ENCODE assay signal across 2 cellular contexts in the genomic region with DNA sequence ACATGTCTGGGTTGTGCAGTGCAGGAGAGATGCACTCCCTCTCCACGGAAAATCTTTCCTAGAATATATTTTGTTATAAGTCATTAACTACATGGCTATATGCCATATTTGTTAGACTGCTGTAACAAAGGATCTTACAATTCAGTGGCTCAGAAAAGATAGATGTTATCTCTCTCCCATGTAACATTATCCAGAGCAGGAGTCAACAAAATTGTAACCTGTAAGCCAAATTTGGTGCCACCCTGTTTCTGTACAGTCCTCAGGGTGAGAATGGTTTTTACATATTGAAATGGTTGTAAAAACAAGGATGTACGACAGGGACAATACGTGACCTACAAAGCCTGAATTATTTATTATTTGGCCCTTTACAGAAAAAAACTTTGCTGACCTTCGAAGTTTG.
TF ChIP-seq lines count a peak whose summit lies in the region.

No MANE protein-coding gene starts in this region.

TF ChIP-seq in SK-N-SH, 30 proteins besides CTCF, POLR2A, EP300 and RAD21 (continued from another document):
- TF ChIP-seq, protein P1, sequence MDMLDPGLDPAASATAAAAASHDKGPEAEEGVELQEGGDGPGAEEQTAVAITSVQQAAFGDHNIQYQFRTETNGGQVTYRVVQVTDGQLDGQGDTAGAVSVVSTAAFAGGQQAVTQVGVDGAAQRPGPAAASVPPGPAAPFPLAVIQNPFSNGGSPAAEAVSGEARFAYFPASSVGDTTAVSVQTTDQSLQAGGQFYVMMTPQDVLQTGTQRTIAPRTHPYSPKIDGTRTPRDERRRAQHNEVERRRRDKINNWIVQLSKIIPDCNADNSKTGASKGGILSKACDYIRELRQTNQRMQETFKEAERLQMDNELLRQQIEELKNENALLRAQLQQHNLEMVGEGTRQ (IDR thresholded peaks at IDR 0.05; ENCODE audit: borderline replicate concordance, low read depth, low read length), result no peak

TF ChIP-seq in SK-N-SH treated with all-trans-retinoic acid at 6 μM for 48 hours, 23 proteins besides CTCF, POLR2A, EP300 and RAD21 (continued from another document):
- TF ChIP-seq, protein P2, sequence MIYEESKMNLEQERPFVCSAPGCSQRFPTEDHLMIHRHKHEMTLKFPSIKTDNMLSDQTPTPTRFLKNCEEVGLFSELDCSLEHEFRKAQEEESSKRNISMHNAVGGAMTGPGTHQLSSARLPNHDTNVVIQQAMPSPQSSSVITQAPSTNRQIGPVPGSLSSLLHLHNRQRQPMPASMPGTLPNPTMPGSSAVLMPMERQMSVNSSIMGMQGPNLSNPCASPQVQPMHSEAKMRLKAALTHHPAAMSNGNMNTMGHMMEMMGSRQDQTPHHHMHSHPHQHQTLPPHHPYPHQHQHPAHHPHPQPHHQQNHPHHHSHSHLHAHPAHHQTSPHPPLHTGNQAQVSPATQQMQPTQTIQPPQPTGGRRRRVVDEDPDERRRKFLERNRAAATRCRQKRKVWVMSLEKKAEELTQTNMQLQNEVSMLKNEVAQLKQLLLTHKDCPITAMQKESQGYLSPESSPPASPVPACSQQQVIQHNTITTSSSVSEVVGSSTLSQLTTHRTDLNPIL (CRISPR knock-in tag; IDR thresholded peaks at IDR 0.05; ENCODE audit: low read depth), result no peak
